In genomic region chr2:3201296-3201695, GRCh38 we compare ENCODE assay signal across 28 cellular contexts.
"Had no signal": no experiment of that assay in that cellular context is flagged by ENCODE, and none has a peak within 500 bp of the region (broad histone marks: within the 10 kb centered on the region; RNA-seq: fewer than 3 reads in every experiment).

No MANE protein-coding gene starts in this region.

- H3K27ac Mint-ChIP-seq: activated CD4-positive, alpha-beta T cell treated with anti-CD3 and anti-CD28 coated beads for 36 hours; activated CD8-positive, alpha-beta memory T cell treated with anti-CD3 and anti-CD28 coated beads, Interleukin-2, amount 10 ng/mL, durations not matched to agents 7 days and 5 days; activated CD8-positive, alpha-beta T cell treated with anti-CD3 and anti-CD28 coated beads, Interleukin-2, amount 10 ng/mL, durations not matched to agents 7 days and 5 days; activated naive CD8-positive, alpha-beta T cell treated with anti-CD3 and anti-CD28 coated beads, Interleukin-2, amount 10 ng/mL, durations not matched to agents 7 days and 5 days; dendritic cell treated with granulocyte-macrophage colony-stimulating factor and Interleukin-4, amounts not matched to agents 40 ng/mL and 50 ng/mL, for 4 days; endodermal cell; nephron; T-helper 2 cell treated with Interferon-gamma antibody and Interleukin-4, amounts not matched to agents 5 μg/mL and 100 μg/mL, for 36 hours had no signal

- H3K4me2 ChIP-seq: smooth muscle cell had no signal

- H3K27me3 ChIP-seq: ascending aorta, brain microvascular endothelial cell, heart left ventricle, left lung, neutrophil, pancreas, right atrium auricular region, testis had no signal

- DNase-seq: activated CD4-positive, alpha-beta T cell treated with anti-CD3 and anti-CD28 coated beads for 36 hours; activated CD4-positive, CD25-positive, alpha-beta regulatory T cell; activated CD8-positive, alpha-beta memory T cell treated with anti-CD3 and anti-CD28 coated beads, Interleukin-2, amount 10 ng/mL, durations not matched to agents 7 days and 5 days; activated CD8-positive, alpha-beta T cell treated with anti-CD3 and anti-CD28 coated beads, Interleukin-2, amount 10 ng/mL, durations not matched to agents 7 days and 5 days; activated effector memory CD4-positive, alpha-beta T cell treated with Interleukin-2 at 50 U/mL for 16 hours; activated naive CD4-positive, alpha-beta T cell treated with Interleukin-2 at 50 U/mL for 16 hours; activated naive CD8-positive, alpha-beta T cell treated with anti-CD3 and anti-CD28 coated beads, Interleukin-2, amount 10 ng/mL, durations not matched to agents 7 days and 5 days; endodermal cell; kidney glomerular epithelial cell; left lung; mesenchymal stem cell; stimulated activated CD4-positive, alpha-beta T cell treated with anti-CD3 and anti-CD28 coated beads, Interleukin-1b, Interleukin-23, amount 100 ng/mL, for 48 hours; stimulated activated naive CD4-positive, alpha-beta T cell; T-helper 1 cell; testis; trophoblast cell had no signal

- H3K4me1 Mint-ChIP-seq: endodermal cell had no signal

- H3K4me3 Mint-ChIP-seq: activated CD4-positive, alpha-beta T cell treated with anti-CD3 and anti-CD28 coated beads for 36 hours; activated CD8-positive, alpha-beta memory T cell treated with anti-CD3 and anti-CD28 coated beads, Interleukin-2, amount 10 ng/mL, durations not matched to agents 7 days and 5 days; activated CD8-positive, alpha-beta T cell treated with anti-CD3 and anti-CD28 coated beads, Interleukin-2, amount 10 ng/mL, durations not matched to agents 7 days and 5 days; activated naive CD8-positive, alpha-beta T cell treated with anti-CD3 and anti-CD28 coated beads, Interleukin-2, amount 10 ng/mL, durations not matched to agents 7 days and 5 days; dendritic cell treated with granulocyte-macrophage colony-stimulating factor and Interleukin-4, amounts not matched to agents 40 ng/mL and 50 ng/mL, for 4 days; endodermal cell; nephron; T-helper 2 cell treated with Interferon-gamma antibody and Interleukin-4, amounts not matched to agents 5 μg/mL and 100 μg/mL, for 36 hours had no signal

- H3K27me3 Mint-ChIP-seq: activated CD4-positive, alpha-beta T cell treated with anti-CD3 and anti-CD28 coated beads for 36 hours; activated CD8-positive, alpha-beta memory T cell treated with anti-CD3 and anti-CD28 coated beads, Interleukin-2, amount 10 ng/mL, durations not matched to agents 7 days and 5 days; activated naive CD8-positive, alpha-beta T cell treated with anti-CD3 and anti-CD28 coated beads, Interleukin-2, amount 10 ng/mL, durations not matched to agents 7 days and 5 days; dendritic cell treated with granulocyte-macrophage colony-stimulating factor and Interleukin-4, amounts not matched to agents 40 ng/mL and 50 ng/mL, for 4 days had no signal

- H3K9me3 Mint-ChIP-seq: activated naive CD8-positive, alpha-beta T cell treated with anti-CD3 and anti-CD28 coated beads, Interleukin-2, amount 10 ng/mL, durations not matched to agents 7 days and 5 days; dendritic cell treated with granulocyte-macrophage colony-stimulating factor and Interleukin-4, amounts not matched to agents 40 ng/mL and 50 ng/mL, for 4 days; nephron; T-helper 2 cell treated with Interferon-gamma antibody and Interleukin-4, amounts not matched to agents 5 μg/mL and 100 μg/mL, for 36 hours had no signal

- H3K9me3 ChIP-seq: heart left ventricle, left lung, lower lobe of right lung, neutrophil, pancreas, psoas muscle, right atrium auricular region, testis had no signal

- H3K4me1 ChIP-seq: ascending aorta, heart left ventricle, lower lobe of right lung, pancreas, psoas muscle, right atrium auricular region, testis had no signal

- H3K36me3 Mint-ChIP-seq: activated CD8-positive, alpha-beta memory T cell treated with anti-CD3 and anti-CD28 coated beads, Interleukin-2, amount 10 ng/mL, durations not matched to agents 7 days and 5 days had no signal

- H3K27ac ChIP-seq: ascending aorta, brain microvascular endothelial cell, heart left ventricle, left lung, lower lobe of right lung, neutrophil, pancreas, psoas muscle, right atrium auricular region, testis had no signal
